16 cellular contexts compared by ENCODE assay signal in genomic region chr16:89618114-89618999, GRCh38. TPM values are rescaled to one million over a fixed set of nuclear protein-coding genes. Genes with fewer than 3 reads are reported as not detected.
DNase-seq lines count a peak whose midpoint lies in the region; ATAC-seq and TF ChIP-seq lines count a peak whose summit lies in the region.
"Had no signal": no experiment of that assay in that cellular context is flagged by ENCODE, and none has a peak within 500 bp of the region (broad histone marks: within the 10 kb centered on the region; RNA-seq: fewer than 3 reads in every experiment).

No MANE protein-coding gene starts in this region.

- H3K27ac Mint-ChIP-seq in naive thymus-derived CD8-positive, alpha-beta T cell, result no peak overlapping the region
- H3K27ac Mint-ChIP-seq: activated CD4-positive, alpha-beta T cell treated with anti-CD3 and anti-CD28 coated beads, Interleukin-2, amount 10 ng/mL, durations not matched to agents 7 days and 5 days; activated naive CD4-positive, alpha-beta T cell treated with anti-CD3 and anti-CD28 coated beads, Interleukin-2, amount 50 U/mL, for 24 hours; stimulated activated effector memory CD8-positive, alpha-beta T cell treated with anti-CD3 and anti-CD28 coated beads, Interleukin-12 subunit alpha, Interleukin-12 subunit beta, amount 100 ng/mL, for 72 hours had no signal

- peak overlapping the region; percentile 18 to 98 (median 74); a peak in 20 of 22 replicates for H3K4me2 ChIP-seq in BLaER1 treated with 17β-estradiol and CSF1 and Interleukin-3, amounts not matched to agents 10 nM and 100 nM
- no peak overlapping the region for H3K4me2 ChIP-seq in PC-9

- POLR2A ChIA-PET in naive thymus-derived CD8-positive, alpha-beta T cell (lab: Charles Lee), result no interaction called here
- POLR2A ChIA-PET in PC-9 (lab: Charles Lee; ENCODE audit: unreplicated experiment), result no interaction called here

- CTCF ChIA-PET in PC-9 (lab: Charles Lee), result interaction anchor here (0.7 to 0.8 kb wide), 2 partner anchors 19 to 44 kb away, joined by 3 to 4 read pairs; no protein-coding TSS in a partner anchor

- no peak overlapping the region for H3K4me3 Mint-ChIP-seq in naive thymus-derived CD8-positive, alpha-beta T cell
- H3K4me3 Mint-ChIP-seq: activated CD4-positive, alpha-beta T cell treated with anti-CD3 and anti-CD28 coated beads, Interleukin-2, amount 10 ng/mL, durations not matched to agents 7 days and 5 days; activated naive CD4-positive, alpha-beta T cell treated with anti-CD3 and anti-CD28 coated beads, Interleukin-2, amount 50 U/mL, for 24 hours; naive B cell; stimulated activated effector memory CD8-positive, alpha-beta T cell treated with anti-CD3 and anti-CD28 coated beads, Interleukin-12 subunit alpha, Interleukin-12 subunit beta, amount 100 ng/mL, for 72 hours had no signal

- no peak overlapping the region for H2AFZ ChIP-seq in PC-9

- H3K4me3 ChIP-seq in BLaER1 treated with 17β-estradiol and CSF1 and Interleukin-3, amounts not matched to agents 10 nM and 100 nM, result no peak overlapping the region
- H3K4me3 ChIP-seq in choroid plexus epithelial cell (ENCODE audit: low read depth, low read length) (no peak overlapping the region), PC-9 (no peak overlapping the region)
- H3K4me3 ChIP-seq: breast epithelium, lower lobe of right lung, tibial artery had no signal

- intact Hi-C loops in PC-9 (cut with micrococcal nuclease; ENCODE audit: unreplicated experiment), result no loop called here

- TF ChIP-seq CTCF in choroid plexus epithelial cell (conservative IDR thresholded peaks at IDR 0.05; ENCODE audit: low read depth, low read length) (no peak), PC-9 (conservative IDR thresholded peaks at IDR 0.05) (no peak)

- H3K9ac ChIP-seq in BLaER1 treated with 17β-estradiol and CSF1 and Interleukin-3, amounts not matched to agents 10 nM and 100 nM, result peak overlapping the region in 1 of 11 experiments; percentile 56; a peak in 2 of 22 replicates

- peaks cover under 1 to 6% (median 4%) of the 10 kb centered on the region in 5 donors for H3K27me3 Mint-ChIP-seq in naive thymus-derived CD8-positive, alpha-beta T cell
- H3K27me3 Mint-ChIP-seq: activated naive CD4-positive, alpha-beta T cell treated with anti-CD3 and anti-CD28 coated beads, Interleukin-2, amount 50 U/mL, for 24 hours had no signal

- H3K9me2 ChIP-seq in PC-9 (ENCODE audit: insufficient read depth), result no peaks in the 10 kb centered on the region

- H3K27me3 ChIP-seq in BLaER1 treated with 17β-estradiol and CSF1 and Interleukin-3, amounts not matched to agents 10 nM and 100 nM, result peaks cover 0 to 35% (median 0%) of the 10 kb centered on the region in 11 experiments; a peak in 6 of 22 replicates
- peaks cover 24% of the 10 kb centered on the region for H3K27me3 ChIP-seq in PC-9 (ENCODE audit: insufficient read depth, low read depth)

- peaks cover 0 to 31% (median 0%) of the 10 kb centered on the region in 11 experiments; a peak in 5 of 22 replicates for H4K20me1 ChIP-seq in BLaER1 treated with 17β-estradiol and CSF1 and Interleukin-3, amounts not matched to agents 10 nM and 100 nM
- no peaks in the 10 kb centered on the region for H4K20me1 ChIP-seq in PC-9 (ENCODE audit: insufficient read depth)

- H3K27ac ChIP-seq in BLaER1 treated with 17β-estradiol and CSF1 and Interleukin-3, amounts not matched to agents 10 nM and 100 nM, result peak overlapping the region in 4 of 11 experiments; percentile 17 to 40 (median 32); a peak in 4 of 22 replicates
- no peak overlapping the region for H3K27ac ChIP-seq in PC-9
- H3K27ac ChIP-seq: breast epithelium, lower lobe of right lung, tibial artery had no signal

- ATAC-seq in naive thymus-derived CD8-positive, alpha-beta T cell, result no peak
- ATAC-seq: lower lobe of right lung; stimulated activated effector memory CD8-positive, alpha-beta T cell treated with anti-CD3 and anti-CD28 coated beads, Interleukin-12 subunit alpha, Interleukin-12 subunit beta, amount 100 ng/mL, for 72 hours had no signal

- H3K9me3 ChIP-seq in BLaER1 treated with 17β-estradiol and CSF1 and Interleukin-3, amounts not matched to agents 10 nM and 100 nM (replicated peaks in 1 of 11), result no peaks in the 10 kb centered on the region
- no peaks in the 10 kb centered on the region for H3K9me3 ChIP-seq in PC-9 (ENCODE audit: insufficient read depth, low read depth)
- H3K9me3 ChIP-seq: breast epithelium, lower lobe of right lung, tibial artery had no signal

- BruUV-seq in PC-9 (replicated peaks; lab: Mats Ljungman, UMichigan), result no TSS peak

- peaks cover 28 to 88% (median 78%) of the 10 kb centered on the region in 10 experiments for H3K4me1 ChIP-seq in BLaER1 treated with 17β-estradiol and CSF1 and Interleukin-3, amounts not matched to agents 10 nM and 100 nM
- no peaks in the 10 kb centered on the region for H3K4me1 ChIP-seq in PC-9 (replicated peaks; ENCODE audit: insufficient read depth)
- H3K4me1 ChIP-seq: breast epithelium, lower lobe of right lung, tibial artery had no signal

- H3K4me1 Mint-ChIP-seq in naive thymus-derived CD8-positive, alpha-beta T cell, result peaks cover 10 to 20% (median 15%) of the 10 kb centered on the region in 4 donors

- peaks cover 14% of the 10 kb centered on the region for H3F3A ChIP-seq in PC-9 (ENCODE audit: insufficient read depth, low read depth)

- H3K36me3 ChIP-seq in BLaER1 treated with 17β-estradiol and CSF1 and Interleukin-3, amounts not matched to agents 10 nM and 100 nM, result no peaks in the 10 kb centered on the region; a peak in 3 of 22 replicates
- H3K36me3 ChIP-seq in PC-9 (ENCODE audit: low read depth), result no peaks in the 10 kb centered on the region
- H3K36me3 ChIP-seq: breast epithelium, lower lobe of right lung, tibial artery had no signal

- in situ Hi-C loops in KBM-7 (cut with MboI; ENCODE audit: low pct_unique_long_range_greater_than_20kb, low sequenced_read_pairs), result no loop called here

- peak; percentile 28 for DNase-seq in KBM-7
- peak; percentile 40 for DNase-seq in choroid plexus epithelial cell (ENCODE audit: low read depth)
- DNase-seq in naive thymus-derived CD8-positive, alpha-beta T cell, result no peak
- no peak for DNase-seq in PC-9
- no peak for DNase-seq in amniotic stem cell (lab: John Stamatoyannopoulos, UW)
- DNase-seq: activated CD4-positive, alpha-beta T cell treated with anti-CD3 and anti-CD28 coated beads, Interleukin-2, amount 10 ng/mL, durations not matched to agents 7 days and 5 days; H7; lower lobe of right lung; naive B cell; NCI-H2081; NCI-H526; tibial artery had no signal

- no peaks in the 10 kb centered on the region for H3K79me2 ChIP-seq in PC-9 (ENCODE audit: low read depth)

- H3K36me3 Mint-ChIP-seq in naive thymus-derived CD8-positive, alpha-beta T cell, result no peaks in the 10 kb centered on the region
- H3K36me3 Mint-ChIP-seq: activated naive CD4-positive, alpha-beta T cell treated with anti-CD3 and anti-CD28 coated beads, Interleukin-2, amount 50 U/mL, for 24 hours; naive B cell had no signal

- peaks cover 0 to 2% (median 0%) of the 10 kb centered on the region in 9 donors for H3K9me3 Mint-ChIP-seq in naive thymus-derived CD8-positive, alpha-beta T cell
- H3K9me3 Mint-ChIP-seq: activated naive CD4-positive, alpha-beta T cell treated with anti-CD3 and anti-CD28 coated beads, Interleukin-2, amount 50 U/mL, for 24 hours had no signal

RNA-seq across cellular contexts. Expression of gene DPEP1, which starts 4.9 kb away (rescaled TPM):
- total RNA-seq in naive thymus-derived CD8-positive, alpha-beta T cell, result not detected
- not detected for polyA plus RNA-seq in naive thymus-derived CD8-positive, alpha-beta T cell
- total RNA-seq in PC-9 (2021), result not detected in 2 replicates
- total RNA-seq: activated CD4-positive, alpha-beta T cell treated with anti-CD3 and anti-CD28 coated beads, Interleukin-2, amount 10 ng/mL, durations not matched to agents 7 days and 5 days had no signal

RNA-seq across cellular contexts. Expression of gene CHMP1A, which starts 39.2 kb away (rescaled TPM):
- total RNA-seq in naive thymus-derived CD8-positive, alpha-beta T cell, result 10 to 100 TPM; 75.3 to 75.4 TPM
- 10 to 100 TPM; 48.9 to 58.3 (median 52.7) TPM for polyA plus RNA-seq in naive thymus-derived CD8-positive, alpha-beta T cell
- 151 and 237 TPM in 2 replicates for total RNA-seq in PC-9 (2021)

RNA-seq across cellular contexts. Expression of gene SPATA33, which starts 39.3 kb away (rescaled TPM):
- total RNA-seq in naive thymus-derived CD8-positive, alpha-beta T cell, result 1 to 10 TPM; 6.2 to 7.7 TPM
- polyA plus RNA-seq in naive thymus-derived CD8-positive, alpha-beta T cell, result 1 to 10 TPM; 1.7 to 3.0 (median 2.3) TPM
- 21.0 and 25.6 TPM in 2 replicates for total RNA-seq in PC-9 (2021)

RNA-seq across cellular contexts. Expression of gene CPNE7, which starts 42.8 kb away (rescaled TPM):
- total RNA-seq in naive thymus-derived CD8-positive, alpha-beta T cell, result under 1 TPM in 1 of 2 experiments, not detected in 1; 0.23 TPM
- under 1 TPM in 1 of 3 donors, not detected in 2; 0.53 TPM for polyA plus RNA-seq in naive thymus-derived CD8-positive, alpha-beta T cell
- total RNA-seq in PC-9 (2021), result 19.5 and 27.8 TPM in 2 replicates

RNA-seq across cellular contexts. Expression of gene RPL13, which starts 57.9 kb away (rescaled TPM):
- total RNA-seq in naive thymus-derived CD8-positive, alpha-beta T cell, result 1,000 to 10,000 TPM; 5,034 to 5,103 TPM
- 1,000 to 10,000 TPM; 5,034 to 7,902 (median 7,525) TPM for polyA plus RNA-seq in naive thymus-derived CD8-positive, alpha-beta T cell
- total RNA-seq in PC-9 (2021), result 2,045 and 3,124 TPM in 2 replicates

Comparison
In these comparisons a context has a peak if more than half of its experiments do, and no peak if none do; other contexts are left out.
1. DNase-seq: peak in KBM-7 (single experiment) and choroid plexus epithelial cell (single experiment); none in naive thymus-derived CD8-positive, alpha-beta T cell (0 of 10), PC-9 (0 of 2) and amniotic stem cell (single experiment).